In the genomic region with DNA sequence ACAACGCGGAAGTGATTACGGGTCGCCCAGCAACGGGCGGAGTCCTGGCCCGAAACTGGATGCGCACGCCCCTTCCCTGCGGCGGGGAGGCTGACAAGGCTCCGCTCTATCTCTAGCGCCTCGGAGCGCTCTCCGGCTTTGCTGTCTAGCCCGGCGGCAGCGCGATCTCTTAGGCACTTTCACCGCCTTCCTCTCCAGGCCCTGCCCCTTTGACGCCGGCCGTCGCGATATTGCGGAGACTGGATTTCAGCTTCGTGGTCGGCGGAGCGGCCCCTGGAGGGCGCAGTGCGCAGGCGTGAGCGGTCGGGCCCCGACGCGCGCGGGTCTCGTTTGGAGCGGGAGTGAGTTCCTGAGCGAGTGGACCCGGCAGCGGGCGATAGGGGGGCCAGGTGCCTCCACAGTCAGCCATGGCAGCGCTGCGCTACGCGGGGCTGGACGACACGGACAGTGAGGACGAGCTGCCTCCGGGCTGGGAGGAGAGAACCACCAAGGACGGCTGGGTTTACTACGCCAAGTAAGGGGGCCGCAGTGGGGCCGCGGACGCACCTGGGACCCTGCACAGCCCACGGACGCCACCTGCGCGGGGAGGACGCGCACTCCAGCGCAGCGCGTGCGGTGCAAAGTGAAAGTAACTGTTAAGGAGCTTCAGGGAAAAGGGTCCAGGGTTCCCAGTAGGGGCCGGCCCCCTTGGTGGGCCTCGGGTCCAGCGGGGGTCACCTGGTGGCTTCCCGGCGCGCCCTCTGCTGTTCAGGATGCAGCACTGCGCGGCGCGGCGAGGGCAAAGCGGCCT, we compare ENCODE assay signal across 1 cellular context.
TF ChIP-seq lines count a peak whose summit lies in the region.

Gene WWOX, plus strand, starts transcription at position 283 of the 790 bp plus-strand sequence.

TF ChIP-seq in K562, 482 proteins besides CTCF, POLR2A, EP300 and RAD21 (continued from another document and continues in another):
- TF ChIP-seq, protein P1, sequence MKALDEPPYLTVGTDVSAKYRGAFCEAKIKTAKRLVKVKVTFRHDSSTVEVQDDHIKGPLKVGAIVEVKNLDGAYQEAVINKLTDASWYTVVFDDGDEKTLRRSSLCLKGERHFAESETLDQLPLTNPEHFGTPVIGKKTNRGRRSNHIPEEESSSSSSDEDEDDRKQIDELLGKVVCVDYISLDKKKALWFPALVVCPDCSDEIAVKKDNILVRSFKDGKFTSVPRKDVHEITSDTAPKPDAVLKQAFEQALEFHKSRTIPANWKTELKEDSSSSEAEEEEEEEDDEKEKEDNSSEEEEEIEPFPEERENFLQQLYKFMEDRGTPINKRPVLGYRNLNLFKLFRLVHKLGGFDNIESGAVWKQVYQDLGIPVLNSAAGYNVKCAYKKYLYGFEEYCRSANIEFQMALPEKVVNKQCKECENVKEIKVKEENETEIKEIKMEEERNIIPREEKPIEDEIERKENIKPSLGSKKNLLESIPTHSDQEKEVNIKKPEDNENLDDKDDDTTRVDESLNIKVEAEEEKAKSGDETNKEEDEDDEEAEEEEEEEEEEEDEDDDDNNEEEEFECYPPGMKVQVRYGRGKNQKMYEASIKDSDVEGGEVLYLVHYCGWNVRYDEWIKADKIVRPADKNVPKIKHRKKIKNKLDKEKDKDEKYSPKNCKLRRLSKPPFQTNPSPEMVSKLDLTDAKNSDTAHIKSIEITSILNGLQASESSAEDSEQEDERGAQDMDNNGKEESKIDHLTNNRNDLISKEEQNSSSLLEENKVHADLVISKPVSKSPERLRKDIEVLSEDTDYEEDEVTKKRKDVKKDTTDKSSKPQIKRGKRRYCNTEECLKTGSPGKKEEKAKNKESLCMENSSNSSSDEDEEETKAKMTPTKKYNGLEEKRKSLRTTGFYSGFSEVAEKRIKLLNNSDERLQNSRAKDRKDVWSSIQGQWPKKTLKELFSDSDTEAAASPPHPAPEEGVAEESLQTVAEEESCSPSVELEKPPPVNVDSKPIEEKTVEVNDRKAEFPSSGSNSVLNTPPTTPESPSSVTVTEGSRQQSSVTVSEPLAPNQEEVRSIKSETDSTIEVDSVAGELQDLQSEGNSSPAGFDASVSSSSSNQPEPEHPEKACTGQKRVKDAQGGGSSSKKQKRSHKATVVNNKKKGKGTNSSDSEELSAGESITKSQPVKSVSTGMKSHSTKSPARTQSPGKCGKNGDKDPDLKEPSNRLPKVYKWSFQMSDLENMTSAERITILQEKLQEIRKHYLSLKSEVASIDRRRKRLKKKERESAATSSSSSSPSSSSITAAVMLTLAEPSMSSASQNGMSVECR (CRISPR knock-in tag; IDR thresholded peaks at IDR 0.05): peak; percentile 51; the same call in 1 of the 2 replicates
- TF ChIP-seq TBP (optimal IDR thresholded peaks at IDR 0.05; ENCODE audit: low read depth, low read length): peak; percentile 86
- TF ChIP-seq NR2F6 (CRISPR knock-in tag; IDR thresholded peaks at IDR 0.05): no peak
- no peak for TF ChIP-seq BHLHE40 (IDR thresholded peaks at IDR 0.05; ENCODE audit: low read length)
- no peak for TF ChIP-seq ZNF584 (CRISPR knock-in tag; IDR thresholded peaks at IDR 0.05; ENCODE audit: low read depth)
- TF ChIP-seq JUN (IDR thresholded peaks at IDR 0.05; ENCODE audit: borderline replicate concordance, low read depth, low read length): peak; percentile 57; the same call in 1 of the 2 replicates
- peak; percentile 60; the same call in 1 of the 2 replicates for TF ChIP-seq JUN (CRISPR knock-in tag; IDR thresholded peaks at IDR 0.05; ENCODE audit: borderline replicate concordance)
- TF ChIP-seq, protein P2, sequence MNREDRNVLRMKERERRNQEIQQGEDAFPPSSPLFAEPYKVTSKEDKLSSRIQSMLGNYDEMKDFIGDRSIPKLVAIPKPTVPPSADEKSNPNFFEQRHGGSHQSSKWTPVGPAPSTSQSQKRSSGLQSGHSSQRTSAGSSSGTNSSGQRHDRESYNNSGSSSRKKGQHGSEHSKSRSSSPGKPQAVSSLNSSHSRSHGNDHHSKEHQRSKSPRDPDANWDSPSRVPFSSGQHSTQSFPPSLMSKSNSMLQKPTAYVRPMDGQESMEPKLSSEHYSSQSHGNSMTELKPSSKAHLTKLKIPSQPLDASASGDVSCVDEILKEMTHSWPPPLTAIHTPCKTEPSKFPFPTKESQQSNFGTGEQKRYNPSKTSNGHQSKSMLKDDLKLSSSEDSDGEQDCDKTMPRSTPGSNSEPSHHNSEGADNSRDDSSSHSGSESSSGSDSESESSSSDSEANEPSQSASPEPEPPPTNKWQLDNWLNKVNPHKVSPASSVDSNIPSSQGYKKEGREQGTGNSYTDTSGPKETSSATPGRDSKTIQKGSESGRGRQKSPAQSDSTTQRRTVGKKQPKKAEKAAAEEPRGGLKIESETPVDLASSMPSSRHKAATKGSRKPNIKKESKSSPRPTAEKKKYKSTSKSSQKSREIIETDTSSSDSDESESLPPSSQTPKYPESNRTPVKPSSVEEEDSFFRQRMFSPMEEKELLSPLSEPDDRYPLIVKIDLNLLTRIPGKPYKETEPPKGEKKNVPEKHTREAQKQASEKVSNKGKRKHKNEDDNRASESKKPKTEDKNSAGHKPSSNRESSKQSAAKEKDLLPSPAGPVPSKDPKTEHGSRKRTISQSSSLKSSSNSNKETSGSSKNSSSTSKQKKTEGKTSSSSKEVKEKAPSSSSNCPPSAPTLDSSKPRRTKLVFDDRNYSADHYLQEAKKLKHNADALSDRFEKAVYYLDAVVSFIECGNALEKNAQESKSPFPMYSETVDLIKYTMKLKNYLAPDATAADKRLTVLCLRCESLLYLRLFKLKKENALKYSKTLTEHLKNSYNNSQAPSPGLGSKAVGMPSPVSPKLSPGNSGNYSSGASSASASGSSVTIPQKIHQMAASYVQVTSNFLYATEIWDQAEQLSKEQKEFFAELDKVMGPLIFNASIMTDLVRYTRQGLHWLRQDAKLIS (CRISPR knock-in tag; IDR thresholded peaks at IDR 0.05): no peak
- TF ChIP-seq HIVEP1 (CRISPR knock-in tag; IDR thresholded peaks at IDR 0.05): 0 out of 2 replicates have a peak, but pooled peaks have one; percentile 47
- no peak for TF ChIP-seq TSC22D4 (tag; IDR thresholded peaks at IDR 0.05)
- no peak for TF ChIP-seq ZNF551 (CRISPR knock-in tag; IDR thresholded peaks at IDR 0.05)
- TF ChIP-seq MEF2A (IDR thresholded peaks at IDR 0.05; ENCODE audit: control insufficient read depth, low read depth, low read length): no peak
- no peak for TF ChIP-seq MXD1 (CRISPR knock-in tag; IDR thresholded peaks at IDR 0.05; ENCODE audit: borderline replicate concordance, poor library complexity, severe bottlenecking)
- 0 out of 2 replicates have a peak, but pooled peaks have one; percentile 4 for TF ChIP-seq POLR2H (tag; IDR thresholded peaks at IDR 0.05; ENCODE audit: low read depth)
- TF ChIP-seq RBBP5 (IDR thresholded peaks at IDR 0.05; ENCODE audit: borderline replicate concordance, insufficient read depth, low read length, poor library complexity, severe bottlenecking): peak; percentile 57
- no peak for TF ChIP-seq ZNF175 (CRISPR knock-in tag; IDR thresholded peaks at IDR 0.05; ENCODE audit: low read depth)
- TF ChIP-seq ADNP (tag; IDR thresholded peaks at IDR 0.05): no peak
- TF ChIP-seq NCOA6 (IDR thresholded peaks at IDR 0.05): peak; percentile 61; the same call in 1 of the 2 replicates
- no peak for TF ChIP-seq SRSF9 (IDR thresholded peaks at IDR 0.05; ENCODE audit: borderline replicate concordance, low read depth, low read length)
- peak; percentile 78 for TF ChIP-seq VEZF1 (CRISPR knock-in tag; IDR thresholded peaks at IDR 0.05)
- no peak for TF ChIP-seq BACH1 (tag; IDR thresholded peaks at IDR 0.05)
- TF ChIP-seq SAP30 (IDR thresholded peaks at IDR 0.05; ENCODE audit: borderline replicate concordance, insufficient read depth, low read depth, low read length, poor library complexity, severe bottlenecking): peak; percentile 45
- no peak for TF ChIP-seq CBX3 (IDR thresholded peaks at IDR 0.05; ENCODE audit: borderline replicate concordance in 1 of 2, low read length in 2 of 2)
- TF ChIP-seq, protein P3, sequence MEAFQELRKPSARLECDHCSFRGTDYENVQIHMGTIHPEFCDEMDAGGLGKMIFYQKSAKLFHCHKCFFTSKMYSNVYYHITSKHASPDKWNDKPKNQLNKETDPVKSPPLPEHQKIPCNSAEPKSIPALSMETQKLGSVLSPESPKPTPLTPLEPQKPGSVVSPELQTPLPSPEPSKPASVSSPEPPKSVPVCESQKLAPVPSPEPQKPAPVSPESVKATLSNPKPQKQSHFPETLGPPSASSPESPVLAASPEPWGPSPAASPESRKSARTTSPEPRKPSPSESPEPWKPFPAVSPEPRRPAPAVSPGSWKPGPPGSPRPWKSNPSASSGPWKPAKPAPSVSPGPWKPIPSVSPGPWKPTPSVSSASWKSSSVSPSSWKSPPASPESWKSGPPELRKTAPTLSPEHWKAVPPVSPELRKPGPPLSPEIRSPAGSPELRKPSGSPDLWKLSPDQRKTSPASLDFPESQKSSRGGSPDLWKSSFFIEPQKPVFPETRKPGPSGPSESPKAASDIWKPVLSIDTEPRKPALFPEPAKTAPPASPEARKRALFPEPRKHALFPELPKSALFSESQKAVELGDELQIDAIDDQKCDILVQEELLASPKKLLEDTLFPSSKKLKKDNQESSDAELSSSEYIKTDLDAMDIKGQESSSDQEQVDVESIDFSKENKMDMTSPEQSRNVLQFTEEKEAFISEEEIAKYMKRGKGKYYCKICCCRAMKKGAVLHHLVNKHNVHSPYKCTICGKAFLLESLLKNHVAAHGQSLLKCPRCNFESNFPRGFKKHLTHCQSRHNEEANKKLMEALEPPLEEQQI (IDR thresholded peaks at IDR 0.05): peak; percentile 51; the same call in 1 of the 2 replicates
- no peak for TF ChIP-seq ZBTB8A (IDR thresholded peaks at IDR 0.05; ENCODE audit: partially characterized antibody)
- peak; percentile 94 for TF ChIP-seq SP1 (CRISPR knock-in tag; IDR thresholded peaks at IDR 0.05)
- TF ChIP-seq ZNF347 (CRISPR knock-in tag; IDR thresholded peaks at IDR 0.05; ENCODE audit: low read depth): no peak
- TF ChIP-seq SREBF1 (IDR thresholded peaks at IDR 0.05; ENCODE audit: borderline replicate concordance, low read depth, low read length): 0 out of 2 replicates have a peak, but pooled peaks have one; percentile 28
- TF ChIP-seq ZSCAN32 (CRISPR knock-in tag; IDR thresholded peaks at IDR 0.05): no peak
- TF ChIP-seq ZNF699 (CRISPR knock-in tag; IDR thresholded peaks at IDR 0.05; ENCODE audit: insufficient replicate concordance): no peak
- TF ChIP-seq RBM25 (IDR thresholded peaks at IDR 0.05; ENCODE audit: low read depth, low read length, severe bottlenecking): peak; percentile 68
- TF ChIP-seq ZFP91 (CRISPR knock-in tag; IDR thresholded peaks at IDR 0.05): no peak
- TF ChIP-seq CBFA2T3 (IDR thresholded peaks at IDR 0.05): 0 out of 2 replicates have a peak, but pooled peaks have one; percentile 4
- TF ChIP-seq KAT2B (IDR thresholded peaks at IDR 0.05; ENCODE audit: low read depth, low read length): no peak
- no peak for TF ChIP-seq ZNF79 (CRISPR knock-in tag; IDR thresholded peaks at IDR 0.05; ENCODE audit: low read depth)
- no peak for TF ChIP-seq HNRNPL (IDR thresholded peaks at IDR 0.05; ENCODE audit: low read depth, low read length)
- peak; percentile 98 for TF ChIP-seq CBFB (CRISPR knock-in tag; IDR thresholded peaks at IDR 0.05)
- TF ChIP-seq ZNF140 (CRISPR knock-in tag; IDR thresholded peaks at IDR 0.05): no peak
- TF ChIP-seq KDM2B (CRISPR knock-in tag; IDR thresholded peaks at IDR 0.05): peak; percentile 54; the same call in 1 of the 2 replicates
- no peak for TF ChIP-seq MECOM (CRISPR knock-in tag; IDR thresholded peaks at IDR 0.05)
- no peak for TF ChIP-seq PBX2 (CRISPR knock-in tag; IDR thresholded peaks at IDR 0.05; ENCODE audit: low read depth)
- TF ChIP-seq PBX2 (tag; conservative IDR thresholded peaks at IDR 0.05; ENCODE audit: low read depth): no peak
